26 cellular contexts compared by ENCODE assay signal in the genomic region with DNA sequence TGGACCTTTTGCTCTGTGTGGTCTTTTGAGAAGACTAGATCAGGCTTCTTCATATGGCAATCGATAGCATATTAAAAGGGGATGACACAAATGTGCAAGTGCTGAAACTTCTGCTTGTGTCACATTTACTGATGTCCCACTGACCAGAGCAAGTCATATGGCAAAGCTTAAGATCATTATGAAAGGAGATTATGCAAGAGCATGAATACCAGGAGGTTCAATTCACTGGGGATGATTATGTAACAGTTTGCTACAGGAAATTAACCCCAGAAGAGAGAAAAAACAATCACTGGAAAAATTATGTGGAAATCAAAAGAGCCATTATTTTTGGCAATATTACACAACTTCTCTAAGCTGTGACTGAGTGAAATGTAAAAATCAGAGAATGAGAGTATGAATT. TPM values are rescaled to one million over a fixed set of nuclear protein-coding genes. Genes with fewer than 3 reads are reported as not detected.
DNase-seq lines count a peak whose midpoint lies in the region; ATAC-seq, FAIRE-seq and TF ChIP-seq lines count a peak whose summit lies in the region.
"Had no signal": no experiment of that assay in that cellular context is flagged by ENCODE, and none has a peak within 500 bp of the region (broad histone marks: within the 10 kb centered on the region; RNA-seq: fewer than 3 reads in every experiment).

No MANE protein-coding gene starts in this region.

- H3K36me3 ChIP-seq in mammary epithelial cell (ENCODE audit: insufficient read depth, low read length) (no peaks in the 10 kb centered on the region), lower lobe of right lung (no peaks in the 10 kb centered on the region)
- H3K36me3 ChIP-seq in CD8-positive, alpha-beta memory T cell (ENCODE audit: insufficient read depth, low read length) = no peaks in the 10 kb centered on the region
- H3K36me3 ChIP-seq: esophagus squamous epithelium, neutrophil had no signal

- H3K36me3 Mint-ChIP-seq in CD8-positive, alpha-beta memory T cell = peaks cover 0 to 3% (median 2%) of the 10 kb centered on the region in 3 donors
- peaks cover 3% of the 10 kb centered on the region for H3K36me3 Mint-ChIP-seq in activated naive CD4-positive, alpha-beta T cell treated with anti-CD3 and anti-CD28 coated beads, Interleukin-2, amount 10 ng/mL, durations not matched to agents 7 days and 5 days
- peaks cover 6% of the 10 kb centered on the region for H3K36me3 Mint-ChIP-seq in endothelial cell (ENCODE audit: low read depth, unreplicated experiment)
- H3K36me3 Mint-ChIP-seq: type B pancreatic cell had no signal

- TF ChIP-seq POLR2A in GM12891 (IDR thresholded peaks at IDR 0.05; ENCODE audit: low read depth, low read length) = no peak

- peaks cover 10% of the 10 kb centered on the region for H3K4me1 ChIP-seq in mammary epithelial cell (ENCODE audit: insufficient read depth, low read length)
- H3K4me1 ChIP-seq in lower lobe of right lung = peaks cover 39% of the 10 kb centered on the region
- peaks cover 23% of the 10 kb centered on the region for H3K4me1 ChIP-seq in CD8-positive, alpha-beta memory T cell (ENCODE audit: insufficient read depth, low read length)

- peak; percentile 29 to 52 for ATAC-seq in lower lobe of right lung
- ATAC-seq: PC-3; stimulated activated naive CD8-positive, alpha-beta T cell treated with anti-CD3 and anti-CD28 coated beads, Interleukin-15, Interleukin-2, amounts not matched to agents 100 U/mL and 50 U/mL, for 24 hours had no signal

- no peak for TF ChIP-seq CTCF in mammary epithelial cell (conservative IDR thresholded peaks at IDR 0.05 in 1 of 2, IDR thresholded peaks at IDR 0.05 in 1 of 2; ENCODE audit: extremely low read depth in 1 of 2, insufficient read depth in 1 of 2, low read depth in 1 of 2, low read length in 2 of 2)
- TF ChIP-seq CTCF in lower lobe of right lung (IDR thresholded peaks at IDR 0.05) = no peak
- no peak for TF ChIP-seq CTCF in endothelial cell (IDR thresholded peaks at IDR 0.05; ENCODE audit: unreplicated experiment)

- no peaks in the 10 kb centered on the region for H3K9me3 ChIP-seq in mammary epithelial cell (replicated peaks; ENCODE audit: insufficient read depth, low read length)
- no peaks in the 10 kb centered on the region for H3K9me3 ChIP-seq in lower lobe of right lung
- no peaks in the 10 kb centered on the region for H3K9me3 ChIP-seq in CD8-positive, alpha-beta memory T cell (ENCODE audit: low read length)
- H3K9me3 ChIP-seq: neutrophil had no signal

- H4K20me1 ChIP-seq in mammary epithelial cell (ENCODE audit: insufficient read depth, low read length) = no peaks in the 10 kb centered on the region

- H3K27ac ChIP-seq in mammary epithelial cell (ENCODE audit: insufficient read depth, low read depth, low read length) (no peak overlapping the region), lower lobe of right lung (no peak overlapping the region)
- no peak overlapping the region for H3K27ac ChIP-seq in CD8-positive, alpha-beta memory T cell (ENCODE audit: low read depth, low read length)
- H3K27ac ChIP-seq: C4-2B, esophagus squamous epithelium, neutrophil had no signal

- dilution Hi-C loops in mammary epithelial cell (cut with HindIII; ENCODE audit: low sequenced_read_pairs) = no loop called here

- H3K79me2 ChIP-seq in mammary epithelial cell (ENCODE audit: insufficient read depth, low read length) = no peaks in the 10 kb centered on the region

- H3K27ac Mint-ChIP-seq in CD8-positive, alpha-beta memory T cell = no peak overlapping the region
- no peak overlapping the region for H3K27ac Mint-ChIP-seq in activated naive CD4-positive, alpha-beta T cell treated with anti-CD3 and anti-CD28 coated beads, Interleukin-2, amount 10 ng/mL, durations not matched to agents 7 days and 5 days
- H3K27ac Mint-ChIP-seq in endothelial cell (ENCODE audit: unreplicated experiment) = no peak overlapping the region
- H3K27ac Mint-ChIP-seq: activated CD4-positive, alpha-beta T cell treated with anti-CD3 and anti-CD28 coated beads, Interleukin-2, amount 10 ng/mL, durations not matched to agents 7 days and 5 days; type B pancreatic cell had no signal

- POLR2A ChIA-PET in CD8-positive, alpha-beta memory T cell (lab: Charles Lee) = no interaction called here

- WGBS in mammary epithelial cell (ENCODE audit: low coverage, missing lambda C conversion rate) = 92% methylated on average over 1 of the region's 1 CpG

- intact Hi-C loops in mammary epithelial cell (cut with micrococcal nuclease) (no loop called here), lower lobe of right lung (cut with DNase I) (no loop called here)

- H3K9ac ChIP-seq in mammary epithelial cell (ENCODE audit: insufficient read depth, low read length) = no peak overlapping the region

- CTCF ChIA-PET in mammary epithelial cell (lab: Charles Lee; ENCODE audit: low non-redundant PET) = no interaction called here
- CTCF ChIA-PET in CD8-positive, alpha-beta memory T cell (lab: Charles Lee) = no interaction called here
- CTCF ChIA-PET in activated naive CD4-positive, alpha-beta T cell treated with anti-CD3 and anti-CD28 coated beads, Interleukin-2, amount 10 ng/mL, durations not matched to agents 7 days and 5 days (lab: Charles Lee) = interaction anchor here (1.1 to 1.3 kb wide), 2 partner anchors 28 to 71 kb away, joined by 4 read pairs; no protein-coding TSS in a partner anchor

- H3K4me1 Mint-ChIP-seq in CD8-positive, alpha-beta memory T cell = peaks cover 27 to 41% (median 40%) of the 10 kb centered on the region in 3 donors
- H3K4me1 Mint-ChIP-seq in activated naive CD4-positive, alpha-beta T cell treated with anti-CD3 and anti-CD28 coated beads, Interleukin-2, amount 10 ng/mL, durations not matched to agents 7 days and 5 days = peaks cover 37% of the 10 kb centered on the region
- H3K4me1 Mint-ChIP-seq in endothelial cell (ENCODE audit: unreplicated experiment) = peaks cover 19% of the 10 kb centered on the region

- no peak for FAIRE-seq in GM12891 (lab: Jason Lieb, UNC)
- FAIRE-seq: GM19239 had no signal

- DNase-seq in GM03348 (ENCODE audit: low spot score) (peak; percentile 59), MV-4-11 (lab: John Stamatoyannopoulos, UW) (peak; percentile 97), mammary epithelial cell (peak; percentile 25), lower lobe of right lung (no peak), GM12891 (ENCODE audit: insufficient read length, low spot score) (no peak), endothelial cell (ENCODE audit: low spot score) (no peak)
- no peak for DNase-seq in CD8-positive, alpha-beta memory T cell
- DNase-seq in activated naive CD4-positive, alpha-beta T cell treated with anti-CD3 and anti-CD28 coated beads, Interleukin-2, amount 10 ng/mL, durations not matched to agents 7 days and 5 days = no peak
- DNase-seq: activated CD4-positive, alpha-beta T cell treated with anti-CD3 and anti-CD28 coated beads, Interleukin-2, amount 10 ng/mL, durations not matched to agents 7 days and 5 days; activated naive CD4-positive, alpha-beta T cell treated with Interleukin-2 at 50 U/mL for 16 hours; activated T-cell treated with anti-CD3 and anti-CD28 coated beads for 4 hours; DMS79 treated with DMSO at 0.1 percent for 48 hours; esophagus squamous epithelium; left cardiac atrium; midbrain; NCI-H2029; NCI-H446 treated with DMSO at 0.1 percent for 48 hours; PC-3; retina; stimulated activated naive CD8-positive, alpha-beta T cell treated with anti-CD3 and anti-CD28 coated beads, Interleukin-15, Interleukin-2, amounts not matched to agents 100 U/mL and 50 U/mL, for 24 hours had no signal

- H3K27me3 ChIP-seq in mammary epithelial cell (ENCODE audit: insufficient read depth, low read length) (peaks cover 43% of the 10 kb centered on the region), lower lobe of right lung (ENCODE audit: low read depth) (peaks cover 96% of the 10 kb centered on the region)
- H3K27me3 ChIP-seq in CD8-positive, alpha-beta memory T cell (ENCODE audit: insufficient read depth, low read length, poor library complexity, severe bottlenecking) = peaks cover 56% of the 10 kb centered on the region

- no peak overlapping the region for H3K4me2 ChIP-seq in mammary epithelial cell (ENCODE audit: insufficient read depth, low read depth, low read length)

- peaks cover 3 to 11% (median 9%) of the 10 kb centered on the region in 5 donors for H3K9me3 Mint-ChIP-seq in CD8-positive, alpha-beta memory T cell
- peaks cover 1% of the 10 kb centered on the region for H3K9me3 Mint-ChIP-seq in activated naive CD4-positive, alpha-beta T cell treated with anti-CD3 and anti-CD28 coated beads, Interleukin-2, amount 10 ng/mL, durations not matched to agents 7 days and 5 days
- H3K9me3 Mint-ChIP-seq in endothelial cell (ENCODE audit: unreplicated experiment) = peaks cover 5% of the 10 kb centered on the region
- H3K9me3 Mint-ChIP-seq: type B pancreatic cell had no signal

- in situ Hi-C loops in mammary epithelial cell (cut with MboI; ENCODE audit: low sequenced_read_pairs in 2 of 2) = loop anchor here in 1 of 2 donors (25.0 kb wide), 1 partner anchor 169 kb away; no protein-coding TSS in a partner anchor

- H3K4me3 ChIP-seq in mammary epithelial cell (replicated peaks in 1 of 3; ENCODE audit: insufficient read depth in 1 of 3, low read depth in 2 of 3, low read length in 3 of 3) = no peak overlapping the region
- no peak overlapping the region for H3K4me3 ChIP-seq in lower lobe of right lung
- H3K4me3 ChIP-seq in CD8-positive, alpha-beta memory T cell (ENCODE audit: low read length) = no peak overlapping the region
- H3K4me3 ChIP-seq: esophagus squamous epithelium had no signal

- no TSS peak for BruUV-seq in mammary epithelial cell (replicated peaks; lab: Mats Ljungman, UMichigan)

- peaks cover 65 to 93% of the 10 kb centered on the region in 2 donors for H3K27me3 Mint-ChIP-seq in CD8-positive, alpha-beta memory T cell
- H3K27me3 Mint-ChIP-seq in activated naive CD4-positive, alpha-beta T cell treated with anti-CD3 and anti-CD28 coated beads, Interleukin-2, amount 10 ng/mL, durations not matched to agents 7 days and 5 days = peaks cover 91% of the 10 kb centered on the region
- H3K27me3 Mint-ChIP-seq in endothelial cell (ENCODE audit: unreplicated experiment) = peaks cover 24% of the 10 kb centered on the region

- H2AFZ ChIP-seq in mammary epithelial cell (ENCODE audit: low read depth, low read length) = no peak overlapping the region

- H3K4me3 Mint-ChIP-seq in CD8-positive, alpha-beta memory T cell = no peak overlapping the region
- no peak overlapping the region for H3K4me3 Mint-ChIP-seq in activated naive CD4-positive, alpha-beta T cell treated with anti-CD3 and anti-CD28 coated beads, Interleukin-2, amount 10 ng/mL, durations not matched to agents 7 days and 5 days
- H3K4me3 Mint-ChIP-seq in endothelial cell (ENCODE audit: unreplicated experiment) = no peak overlapping the region
- H3K4me3 Mint-ChIP-seq: activated CD4-positive, alpha-beta T cell treated with anti-CD3 and anti-CD28 coated beads, Interleukin-2, amount 10 ng/mL, durations not matched to agents 7 days and 5 days; type B pancreatic cell had no signal

RNA-seq across cellular contexts. Expression of a gene that starts 13.7 kb away (rescaled TPM):
- not detected for total RNA-seq in mammary epithelial cell
- not detected for polyA plus RNA-seq in mammary epithelial cell
- not detected for polyA minus RNA-seq in mammary epithelial cell
- total RNA-seq in lower lobe of right lung = not detected
- not detected for polyA plus RNA-seq in GM12891 (2012; ENCODE audit: low read depth, missing spikeins)
- total RNA-seq in CD8-positive, alpha-beta memory T cell = under 1 TPM in 1 of 2 experiments, not detected in 1; 0.07 TPM
- polyA plus RNA-seq in CD8-positive, alpha-beta memory T cell = 0.14 TPM
- not detected for total RNA-seq in endothelial cell (ENCODE audit: unreplicated experiment)
- total RNA-seq: activated CD4-positive, alpha-beta T cell treated with anti-CD3 and anti-CD28 coated beads, Interleukin-2, amount 10 ng/mL, durations not matched to agents 7 days and 5 days; HT1080; left cardiac atrium; M059J; PC-3 had no signal

RNA-seq across cellular contexts. Expression of a gene that starts 24.4 kb away (rescaled TPM):
- total RNA-seq in mammary epithelial cell (100 to 1,000 TPM in 1 of 2 donors, 10 to 100 TPM in 1; 79.3 to 130 TPM), lower lobe of right lung (41.6 TPM), endothelial cell (ENCODE audit: unreplicated experiment) (70.0 TPM)
- polyA plus RNA-seq in mammary epithelial cell = 54.5 TPM
- polyA minus RNA-seq in mammary epithelial cell = 55.3 TPM
- 50.4 TPM for polyA plus RNA-seq in GM12891 (2012; ENCODE audit: low read depth, missing spikeins)
- 10 to 100 TPM; 62.5 to 64.8 TPM for total RNA-seq in CD8-positive, alpha-beta memory T cell
- polyA plus RNA-seq in CD8-positive, alpha-beta memory T cell = 39.6 TPM

Comparison
In these comparisons a context has a peak if more than half of its experiments do, and no peak if none do; other contexts are left out.
1. DNase-seq: peak in GM03348 (single experiment), MV-4-11 (single experiment) and mammary epithelial cell (single experiment); none in lower lobe of right lung (single experiment), GM12891 (single experiment), CD8-positive, alpha-beta memory T cell (0 of 5), activated naive CD4-positive, alpha-beta T cell treated with anti-CD3 and anti-CD28 coated beads, Interleukin-2, amount 10 ng/mL, durations not matched to agents 7 days and 5 days (single experiment) and endothelial cell (single experiment).